ENCODE assay signal across 1 cellular context in the genomic region with DNA sequence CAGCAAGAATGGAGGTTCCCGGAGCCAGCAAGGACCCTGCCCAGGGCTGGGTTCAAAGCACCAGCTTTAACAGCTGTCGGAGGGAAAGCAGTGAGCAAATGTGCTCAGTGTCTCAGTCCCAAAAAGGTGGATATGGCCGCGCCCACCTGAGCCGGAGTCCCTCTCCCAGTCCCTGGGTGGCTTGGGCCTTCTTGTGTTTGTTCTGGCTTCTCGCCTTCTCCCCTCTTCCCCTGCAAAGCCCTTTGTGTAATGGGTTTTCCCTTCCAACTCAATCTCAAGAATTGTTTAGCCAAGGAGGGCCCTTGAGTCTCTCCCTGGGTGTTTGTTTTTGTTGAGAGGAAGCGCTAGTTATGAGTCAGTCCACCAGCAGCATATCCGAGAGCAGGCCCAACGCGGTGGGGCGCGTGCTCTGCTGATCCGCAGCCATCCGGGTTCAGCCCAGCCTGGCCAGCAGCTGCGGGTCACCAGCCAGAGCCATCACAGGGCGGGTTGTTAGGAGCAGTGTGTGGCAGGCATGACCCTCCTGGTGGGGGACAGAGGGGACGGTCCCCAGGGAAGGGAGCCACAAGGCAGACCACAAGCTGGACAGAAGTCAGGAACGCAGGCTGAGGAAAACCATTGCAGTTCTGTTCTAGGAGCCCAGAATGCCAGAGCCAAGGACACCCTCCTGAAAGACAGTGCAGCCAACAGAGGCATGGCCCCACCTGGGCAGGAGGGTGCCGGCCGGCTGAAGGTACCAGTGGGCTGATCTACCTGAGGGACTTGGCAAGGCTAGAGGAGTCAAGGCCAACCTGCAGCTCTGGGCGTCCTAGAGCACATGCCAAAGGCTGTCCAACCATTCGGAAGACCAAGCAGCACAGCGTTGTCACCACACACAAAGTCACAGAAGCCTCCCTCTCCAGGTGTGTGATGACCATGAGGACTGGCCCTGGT.
A peak's percentile ranks its signal among the peaks of the same experiment; 100 is the strongest.
TF ChIP-seq lines count a peak whose summit lies in the region.

No MANE protein-coding gene starts in this region.

TF ChIP-seq in HepG2, 621 proteins besides CTCF, POLR2A, EP300 and RAD21 (continued from another document and continues in another):
- TF ChIP-seq, protein P1, sequence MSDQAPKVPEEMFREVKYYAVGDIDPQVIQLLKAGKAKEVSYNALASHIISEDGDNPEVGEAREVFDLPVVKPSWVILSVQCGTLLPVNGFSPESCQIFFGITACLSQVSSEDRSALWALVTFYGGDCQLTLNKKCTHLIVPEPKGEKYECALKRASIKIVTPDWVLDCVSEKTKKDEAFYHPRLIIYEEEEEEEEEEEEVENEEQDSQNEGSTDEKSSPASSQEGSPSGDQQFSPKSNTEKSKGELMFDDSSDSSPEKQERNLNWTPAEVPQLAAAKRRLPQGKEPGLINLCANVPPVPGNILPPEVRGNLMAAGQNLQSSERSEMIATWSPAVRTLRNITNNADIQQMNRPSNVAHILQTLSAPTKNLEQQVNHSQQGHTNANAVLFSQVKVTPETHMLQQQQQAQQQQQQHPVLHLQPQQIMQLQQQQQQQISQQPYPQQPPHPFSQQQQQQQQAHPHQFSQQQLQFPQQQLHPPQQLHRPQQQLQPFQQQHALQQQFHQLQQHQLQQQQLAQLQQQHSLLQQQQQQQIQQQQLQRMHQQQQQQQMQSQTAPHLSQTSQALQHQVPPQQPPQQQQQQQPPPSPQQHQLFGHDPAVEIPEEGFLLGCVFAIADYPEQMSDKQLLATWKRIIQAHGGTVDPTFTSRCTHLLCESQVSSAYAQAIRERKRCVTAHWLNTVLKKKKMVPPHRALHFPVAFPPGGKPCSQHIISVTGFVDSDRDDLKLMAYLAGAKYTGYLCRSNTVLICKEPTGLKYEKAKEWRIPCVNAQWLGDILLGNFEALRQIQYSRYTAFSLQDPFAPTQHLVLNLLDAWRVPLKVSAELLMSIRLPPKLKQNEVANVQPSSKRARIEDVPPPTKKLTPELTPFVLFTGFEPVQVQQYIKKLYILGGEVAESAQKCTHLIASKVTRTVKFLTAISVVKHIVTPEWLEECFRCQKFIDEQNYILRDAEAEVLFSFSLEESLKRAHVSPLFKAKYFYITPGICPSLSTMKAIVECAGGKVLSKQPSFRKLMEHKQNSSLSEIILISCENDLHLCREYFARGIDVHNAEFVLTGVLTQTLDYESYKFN (CRISPR knock-in tag; conservative IDR thresholded peaks at IDR 0.05) = no peak
- TF ChIP-seq NBN (conservative IDR thresholded peaks at IDR 0.05) (no peak), U2AF2 (IDR thresholded peaks at IDR 0.05; ENCODE audit: low read depth, low read length) (no peak), SIN3A (IDR thresholded peaks at IDR 0.05; ENCODE audit: borderline replicate concordance, low read depth, low read length) (no peak), CAMTA2 (CRISPR knock-in tag; IDR thresholded peaks at IDR 0.05; ENCODE audit: borderline replicate concordance) (0 out of 2 replicates have a peak, but pooled peaks have one; percentile 28), ARNT (IDR thresholded peaks at IDR 0.05) (no peak), NFKB2 (CRISPR knock-in tag; IDR thresholded peaks at IDR 0.05; ENCODE audit: borderline replicate concordance) (no peak), FLYWCH1 (CRISPR knock-in tag; IDR thresholded peaks at IDR 0.05) (no peak), HMG20B (CRISPR knock-in tag; conservative IDR thresholded peaks at IDR 0.05) (no peak), TBX2 (CRISPR knock-in tag; IDR thresholded peaks at IDR 0.05; ENCODE audit: borderline replicate concordance) (no peak), DNMT3B (CRISPR knock-in tag; conservative IDR thresholded peaks at IDR 0.05) (no peak), ZNF3 (CRISPR knock-in tag; IDR thresholded peaks at IDR 0.05) (no peak), SP2 (CRISPR knock-in tag; IDR thresholded peaks at IDR 0.05) (no peak), SP1 (IDR thresholded peaks at IDR 0.05) (no peak), SP1 (CRISPR knock-in tag; IDR thresholded peaks at IDR 0.05) (no peak), HIVEP1 (CRISPR knock-in tag; IDR thresholded peaks at IDR 0.05) (no peak), ZNF337 (CRISPR knock-in tag; IDR thresholded peaks at IDR 0.05; ENCODE audit: borderline replicate concordance, low read depth) (no peak), ZNF749 (CRISPR knock-in tag; IDR thresholded peaks at IDR 0.05; ENCODE audit: borderline replicate concordance) (no peak), CBX1 (IDR thresholded peaks at IDR 0.05; ENCODE audit: low read depth) (no peak), EEA1 (CRISPR knock-in tag; IDR thresholded peaks at IDR 0.05; ENCODE audit: borderline replicate concordance) (no peak), AGO2 (optimal IDR thresholded peaks at IDR 0.05; ENCODE audit: low read depth, low read length) (no peak), NFE2 (CRISPR knock-in tag; IDR thresholded peaks at IDR 0.05) (no peak), ZFP82 (CRISPR knock-in tag; IDR thresholded peaks at IDR 0.05; ENCODE audit: borderline replicate concordance) (no peak), KLF11 (CRISPR knock-in tag; IDR thresholded peaks at IDR 0.05) (no peak), DNMT1 (CRISPR knock-in tag; IDR thresholded peaks at IDR 0.05) (no peak), ZNF333 (CRISPR knock-in tag; IDR thresholded peaks at IDR 0.05; ENCODE audit: borderline replicate concordance) (0 out of 2 replicates have a peak, but pooled peaks have one; percentile 36), ZNF441 (CRISPR knock-in tag; IDR thresholded peaks at IDR 0.05; ENCODE audit: borderline replicate concordance) (no peak), KLF12 (CRISPR knock-in tag; IDR thresholded peaks at IDR 0.05; ENCODE audit: borderline replicate concordance) (no peak), SP4 (CRISPR knock-in tag; IDR thresholded peaks at IDR 0.05) (no peak), SUZ12 (IDR thresholded peaks at IDR 0.05; ENCODE audit: low read depth, low read length) (no peak), SAP130 (CRISPR knock-in tag; IDR thresholded peaks at IDR 0.05; ENCODE audit: low read depth) (no peak), CENPT (CRISPR knock-in tag; IDR thresholded peaks at IDR 0.05; ENCODE audit: low read depth) (no peak), FOXA3 (CRISPR knock-in tag; IDR thresholded peaks at IDR 0.05) (0 out of 2 replicates have a peak, but pooled peaks have one; percentile 8), ZNF816 (CRISPR knock-in tag; IDR thresholded peaks at IDR 0.05; ENCODE audit: borderline replicate concordance) (no peak), ZNF777 (CRISPR knock-in tag; IDR thresholded peaks at IDR 0.05) (no peak), ZNF883 (CRISPR knock-in tag; IDR thresholded peaks at IDR 0.05; ENCODE audit: not compliant biosample characterization) (peak; percentile 6), ZNF775 (CRISPR knock-in tag; IDR thresholded peaks at IDR 0.05; ENCODE audit: borderline replicate concordance) (no peak), ONECUT2 (CRISPR knock-in tag; IDR thresholded peaks at IDR 0.05) (no peak), MBD4 (IDR thresholded peaks at IDR 0.05; ENCODE audit: borderline replicate concordance, low read length) (no peak), ZBTB7B (CRISPR knock-in tag; IDR thresholded peaks at IDR 0.05) (no peak), MEIS2 (CRISPR knock-in tag; IDR thresholded peaks at IDR 0.05) (no peak), RFXAP (CRISPR knock-in tag; IDR thresholded peaks at IDR 0.05; ENCODE audit: borderline replicate concordance) (no peak), GABPB1 (CRISPR knock-in tag; IDR thresholded peaks at IDR 0.05) (peak; percentile 40; the same call in 1 of the 2 replicates), ZNF383 (CRISPR knock-in tag; IDR thresholded peaks at IDR 0.05; ENCODE audit: borderline replicate concordance) (no peak)
- TF ChIP-seq, protein P2, sequence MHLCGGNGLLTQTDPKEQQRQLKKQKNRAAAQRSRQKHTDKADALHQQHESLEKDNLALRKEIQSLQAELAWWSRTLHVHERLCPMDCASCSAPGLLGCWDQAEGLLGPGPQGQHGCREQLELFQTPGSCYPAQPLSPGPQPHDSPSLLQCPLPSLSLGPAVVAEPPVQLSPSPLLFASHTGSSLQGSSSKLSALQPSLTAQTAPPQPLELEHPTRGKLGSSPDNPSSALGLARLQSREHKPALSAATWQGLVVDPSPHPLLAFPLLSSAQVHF (CRISPR knock-in tag; IDR thresholded peaks at IDR 0.05) = no peak
- TF ChIP-seq, protein P3, sequence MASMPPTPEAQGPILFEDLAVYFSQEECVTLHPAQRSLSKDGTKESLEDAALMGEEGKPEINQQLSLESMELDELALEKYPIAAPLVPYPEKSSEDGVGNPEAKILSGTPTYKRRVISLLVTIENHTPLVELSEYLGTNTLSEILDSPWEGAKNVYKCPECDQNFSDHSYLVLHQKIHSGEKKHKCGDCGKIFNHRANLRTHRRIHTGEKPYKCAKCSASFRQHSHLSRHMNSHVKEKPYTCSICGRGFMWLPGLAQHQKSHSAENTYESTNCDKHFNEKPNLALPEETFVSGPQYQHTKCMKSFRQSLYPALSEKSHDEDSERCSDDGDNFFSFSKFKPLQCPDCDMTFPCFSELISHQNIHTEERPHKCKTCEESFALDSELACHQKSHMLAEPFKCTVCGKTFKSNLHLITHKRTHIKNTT (CRISPR knock-in tag; IDR thresholded peaks at IDR 0.05) = no peak
- TF ChIP-seq, protein P4, sequence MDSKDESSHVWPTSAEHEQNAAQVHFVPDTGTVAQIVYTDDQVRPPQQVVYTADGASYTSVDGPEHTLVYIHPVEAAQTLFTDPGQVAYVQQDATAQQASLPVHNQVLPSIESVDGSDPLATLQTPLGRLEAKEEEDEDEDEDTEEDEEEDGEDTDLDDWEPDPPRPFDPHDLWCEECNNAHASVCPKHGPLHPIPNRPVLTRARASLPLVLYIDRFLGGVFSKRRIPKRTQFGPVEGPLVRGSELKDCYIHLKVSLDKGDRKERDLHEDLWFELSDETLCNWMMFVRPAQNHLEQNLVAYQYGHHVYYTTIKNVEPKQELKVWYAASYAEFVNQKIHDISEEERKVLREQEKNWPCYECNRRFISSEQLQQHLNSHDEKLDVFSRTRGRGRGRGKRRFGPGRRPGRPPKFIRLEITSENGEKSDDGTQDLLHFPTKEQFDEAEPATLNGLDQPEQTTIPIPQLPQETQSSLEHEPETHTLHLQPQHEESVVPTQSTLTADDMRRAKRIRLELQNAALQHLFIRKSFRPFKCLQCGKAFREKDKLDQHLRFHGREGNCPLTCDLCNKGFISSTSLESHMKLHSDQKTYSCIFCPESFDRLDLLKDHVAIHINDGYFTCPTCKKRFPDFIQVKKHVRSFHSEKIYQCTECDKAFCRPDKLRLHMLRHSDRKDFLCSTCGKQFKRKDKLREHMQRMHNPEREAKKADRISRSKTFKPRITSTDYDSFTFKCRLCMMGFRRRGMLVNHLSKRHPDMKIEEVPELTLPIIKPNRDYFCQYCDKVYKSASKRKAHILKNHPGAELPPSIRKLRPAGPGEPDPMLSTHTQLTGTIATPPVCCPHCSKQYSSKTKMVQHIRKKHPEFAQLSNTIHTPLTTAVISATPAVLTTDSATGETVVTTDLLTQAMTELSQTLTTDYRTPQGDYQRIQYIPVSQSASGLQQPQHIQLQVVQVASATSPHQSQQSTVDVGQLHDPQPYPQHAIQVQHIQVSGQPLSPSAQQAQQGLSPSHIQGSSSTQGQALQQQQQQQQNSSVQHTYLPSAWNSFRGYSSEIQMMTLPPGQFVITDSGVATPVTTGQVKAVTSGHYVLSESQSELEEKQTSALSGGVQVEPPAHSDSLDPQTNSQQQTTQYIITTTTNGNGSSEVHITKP (CRISPR knock-in tag; IDR thresholded peaks at IDR 0.05; ENCODE audit: low read depth) = no peak
- TF ChIP-seq, protein P5, sequence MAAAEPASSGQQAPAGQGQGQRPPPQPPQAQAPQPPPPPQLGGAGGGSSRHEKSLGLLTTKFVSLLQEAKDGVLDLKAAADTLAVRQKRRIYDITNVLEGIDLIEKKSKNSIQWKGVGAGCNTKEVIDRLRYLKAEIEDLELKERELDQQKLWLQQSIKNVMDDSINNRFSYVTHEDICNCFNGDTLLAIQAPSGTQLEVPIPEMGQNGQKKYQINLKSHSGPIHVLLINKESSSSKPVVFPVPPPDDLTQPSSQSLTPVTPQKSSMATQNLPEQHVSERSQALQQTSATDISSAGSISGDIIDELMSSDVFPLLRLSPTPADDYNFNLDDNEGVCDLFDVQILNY (CRISPR knock-in tag; conservative IDR thresholded peaks at IDR 0.05) = no peak
- TF ChIP-seq, protein P6, sequence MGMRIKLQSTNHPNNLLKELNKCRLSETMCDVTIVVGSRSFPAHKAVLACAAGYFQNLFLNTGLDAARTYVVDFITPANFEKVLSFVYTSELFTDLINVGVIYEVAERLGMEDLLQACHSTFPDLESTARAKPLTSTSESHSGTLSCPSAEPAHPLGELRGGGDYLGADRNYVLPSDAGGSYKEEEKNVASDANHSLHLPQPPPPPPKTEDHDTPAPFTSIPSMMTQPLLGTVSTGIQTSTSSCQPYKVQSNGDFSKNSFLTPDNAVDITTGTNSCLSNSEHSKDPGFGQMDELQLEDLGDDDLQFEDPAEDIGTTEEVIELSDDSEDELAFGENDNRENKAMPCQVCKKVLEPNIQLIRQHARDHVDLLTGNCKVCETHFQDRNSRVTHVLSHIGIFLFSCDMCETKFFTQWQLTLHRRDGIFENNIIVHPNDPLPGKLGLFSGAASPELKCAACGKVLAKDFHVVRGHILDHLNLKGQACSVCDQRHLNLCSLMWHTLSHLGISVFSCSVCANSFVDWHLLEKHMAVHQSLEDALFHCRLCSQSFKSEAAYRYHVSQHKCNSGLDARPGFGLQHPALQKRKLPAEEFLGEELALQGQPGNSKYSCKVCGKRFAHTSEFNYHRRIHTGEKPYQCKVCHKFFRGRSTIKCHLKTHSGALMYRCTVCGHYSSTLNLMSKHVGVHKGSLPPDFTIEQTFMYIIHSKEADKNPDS (CRISPR knock-in tag; IDR thresholded peaks at IDR 0.05) = no peak
